In the genomic region with DNA sequence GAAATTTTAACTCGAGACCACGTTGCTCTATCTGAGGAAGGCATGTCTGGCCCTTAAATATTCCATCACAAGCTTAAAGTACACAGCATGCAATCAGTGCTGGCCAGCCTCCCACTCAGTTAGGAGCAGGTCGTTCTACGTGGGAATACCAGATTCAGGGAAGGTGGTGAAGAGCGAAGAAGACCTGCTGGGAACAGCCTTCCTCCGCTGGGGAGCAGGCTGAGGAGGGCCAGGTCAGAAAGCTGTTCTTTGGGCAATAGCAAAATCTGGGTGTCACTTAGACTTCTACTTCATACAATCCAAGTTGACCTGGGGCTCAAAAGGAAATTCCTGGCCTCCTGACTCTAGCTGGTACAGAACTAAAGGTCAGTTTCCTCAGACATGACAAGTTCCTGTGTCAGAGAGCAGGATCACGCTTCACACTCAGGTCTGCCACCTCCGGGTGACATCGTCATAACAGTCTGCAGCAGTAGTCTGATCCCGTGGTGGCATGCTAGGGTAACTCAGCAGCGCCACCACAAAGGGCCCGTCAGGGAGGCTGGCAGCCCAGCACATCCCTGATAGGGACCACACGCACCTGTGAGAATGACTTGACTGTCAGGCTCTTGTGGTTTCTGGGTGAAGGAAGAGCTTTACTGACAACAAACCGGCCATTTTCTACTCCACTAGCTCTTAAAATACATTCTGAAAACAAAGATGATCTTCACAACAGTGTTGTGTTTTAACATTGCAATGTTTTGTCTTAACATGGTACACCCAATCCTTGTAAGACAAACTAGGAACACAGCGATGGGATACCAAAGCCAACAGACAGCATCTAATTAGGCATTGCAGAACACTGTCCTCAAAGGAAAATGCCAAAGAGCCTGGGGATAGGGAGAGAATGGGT, we compare ENCODE assay signal across 8 cellular contexts.
DNase-seq lines count a peak whose midpoint lies in the region; ATAC-seq and TF ChIP-seq lines count a peak whose summit lies in the region.

No MANE protein-coding gene starts in this region.

- no peaks in the 10 kb centered on the region for H3K27me3 Mint-ChIP-seq in activated naive CD8-positive, alpha-beta T cell treated with anti-CD3 and anti-CD28 coated beads, Interleukin-2, amount 50 U/mL, for 24 hours

- H3K4me3 ChIP-seq in SU-DHL-6 (ENCODE audit: insufficient read depth, low read length, poor library complexity, severe bottlenecking) = no peak overlapping the region

- DNase-seq in Ammon's horn (ENCODE audit: low spot score) (peak; percentile 68), NCI-H446 (lab: John Stamatoyannopoulos, UW) (no peak), DMS 273 (lab: John Stamatoyannopoulos, UW; ENCODE audit: unreplicated experiment) (no peak)
- peak; percentile 69 for DNase-seq in activated naive CD8-positive, alpha-beta T cell treated with anti-CD3 and anti-CD28 coated beads, Interleukin-2, amount 50 U/mL, for 24 hours
- DNase-seq in stimulated activated CD4-positive, alpha-beta T cell treated with anti-CD3 and anti-CD28 coated beads, Interleukin-15, amount 100 ng/mL, for 24 hours = peak; percentile 76

- peak; percentile 63 for TF ChIP-seq CTCF in SU-DHL-6 (IDR thresholded peaks at IDR 0.05; ENCODE audit: insufficient read depth, low read length, poor library complexity, severe bottlenecking)

- no peak overlapping the region for H3K4me2 ChIP-seq in SU-DHL-6 (ENCODE audit: low read depth, low read length, poor library complexity, severe bottlenecking)

- peaks cover 10% of the 10 kb centered on the region for H3K4me1 Mint-ChIP-seq in activated naive CD8-positive, alpha-beta T cell treated with anti-CD3 and anti-CD28 coated beads, Interleukin-2, amount 50 U/mL, for 24 hours

- H3K9me3 Mint-ChIP-seq in activated naive CD8-positive, alpha-beta T cell treated with anti-CD3 and anti-CD28 coated beads, Interleukin-2, amount 50 U/mL, for 24 hours = no peaks in the 10 kb centered on the region

- no peaks in the 10 kb centered on the region for H3K9me3 ChIP-seq in SU-DHL-6 (ENCODE audit: insufficient read depth, low read length)

- peak overlapping the region; percentile 80 for H2AFZ ChIP-seq in SU-DHL-6 (ENCODE audit: low read depth, low read length, severe bottlenecking)

- ATAC-seq in GM19025 (IDR thresholded peaks at IDR 0.05; ENCODE audit: low read depth, unreplicated experiment) = peak; percentile 97
- ATAC-seq in HG03103 (IDR thresholded peaks at IDR 0.05; ENCODE audit: low read depth, unreplicated experiment) = peak; percentile 94
- peak; percentile 99 for ATAC-seq in activated naive CD8-positive, alpha-beta T cell treated with anti-CD3 and anti-CD28 coated beads, Interleukin-2, amount 50 U/mL, for 24 hours

- H4K20me1 ChIP-seq in SU-DHL-6 (ENCODE audit: low read depth, low read length) = no peaks in the 10 kb centered on the region

- no peaks in the 10 kb centered on the region for H3K9me2 ChIP-seq in SU-DHL-6 (replicated peaks; ENCODE audit: insufficient read depth, low read length)

- no peaks in the 10 kb centered on the region for H3K36me3 Mint-ChIP-seq in activated naive CD8-positive, alpha-beta T cell treated with anti-CD3 and anti-CD28 coated beads, Interleukin-2, amount 50 U/mL, for 24 hours (ENCODE audit: low read depth)

- no peak overlapping the region for H3K4me3 Mint-ChIP-seq in activated naive CD8-positive, alpha-beta T cell treated with anti-CD3 and anti-CD28 coated beads, Interleukin-2, amount 50 U/mL, for 24 hours

- H3F3A ChIP-seq in SU-DHL-6 (ENCODE audit: insufficient read depth) = no peaks in the 10 kb centered on the region

- H3K36me3 ChIP-seq in SU-DHL-6 (ENCODE audit: low read length) = no peaks in the 10 kb centered on the region

- no peaks in the 10 kb centered on the region for H3K27me3 ChIP-seq in SU-DHL-6 (ENCODE audit: low read length)

- no peak overlapping the region for H3K27ac ChIP-seq in SU-DHL-6 (ENCODE audit: low read depth, low read length)

- no peak overlapping the region for H3K9ac ChIP-seq in SU-DHL-6 (ENCODE audit: low read length)

- no peaks in the 10 kb centered on the region for H3K79me2 ChIP-seq in SU-DHL-6 (ENCODE audit: insufficient read depth, low read length)

- H3K27ac Mint-ChIP-seq in activated naive CD8-positive, alpha-beta T cell treated with anti-CD3 and anti-CD28 coated beads, Interleukin-2, amount 50 U/mL, for 24 hours = no peak overlapping the region

Comparison
In these comparisons a context has a peak if more than half of its experiments do, and no peak if none do; other contexts are left out.
1. DNase-seq: peak in Ammon's horn (single experiment), activated naive CD8-positive, alpha-beta T cell treated with anti-CD3 and anti-CD28 coated beads, Interleukin-2, amount 50 U/mL, for 24 hours (single experiment) and stimulated activated CD4-positive, alpha-beta T cell treated with anti-CD3 and anti-CD28 coated beads, Interleukin-15, amount 100 ng/mL, for 24 hours (single experiment); none in NCI-H446 (0 of 2) and DMS 273 (single experiment).
2. Peak in every context shown above with its lines, with median percentiles within 50 percentile points of each other: ATAC-seq.